35 cellular contexts compared by ENCODE assay signal in the genomic region with DNA sequence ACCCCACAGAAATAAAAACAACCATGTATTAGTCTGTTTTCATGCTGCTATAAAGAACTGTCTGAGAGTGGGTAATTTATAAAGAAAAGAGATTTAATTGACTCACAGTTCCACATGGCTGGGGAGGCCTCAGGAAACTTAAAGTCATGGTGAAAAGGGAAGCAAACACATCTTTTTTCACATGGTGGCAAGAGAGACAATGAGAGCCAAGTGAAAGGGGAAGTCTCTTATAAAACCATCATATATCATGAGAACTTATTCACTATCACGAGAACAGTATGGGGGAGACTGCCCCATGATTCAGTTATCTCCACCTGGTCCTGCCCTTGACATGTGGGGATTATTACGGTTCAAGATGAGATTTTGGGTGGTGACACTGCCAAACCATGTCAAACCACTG.
"Had no signal": no experiment of that assay in that cellular context is flagged by ENCODE, and none has a peak within 500 bp of the region (broad histone marks: within the 10 kb centered on the region; RNA-seq: fewer than 3 reads in every experiment).

No MANE protein-coding gene starts in this region.

- DNase-seq: Karpas-422, Kasumi-1, KG1, MG63, MM.1S, MV-4-11, NCI-H1048, NCI-H1092, NCI-H1092 treated with DMSO at 0.1 percent for 48 hours, NCI-H1105, NCI-H1105 treated with DMSO at 0.1 percent for 48 hours, NCI-H1417, NCI-H1417 treated with DMSO at 0.1 percent for 48 hours, NCI-H1436, NCI-H1436 treated with DMSO at 0.1 percent for 48 hours, NCI-H146, NCI-H1694, NCI-H1694 treated with DMSO at 0.1 percent for 48 hours, NCI-H187, NCI-H187 treated with DMSO at 0.1 percent for 48 hours, NCI-H1930, NCI-H2029, NCI-H2029 treated with DMSO at 0.1 percent for 48 hours, NCI-H2081, NCI-H2081 treated with DMSO at 0.1 percent for 48 hours, NCI-H2107, NCI-H2171, NCI-H2171 treated with DMSO at 0.1 percent for 48 hours, NCI-H2227 treated with DMSO at 0.1 percent for 48 hours, NCI-H226, NCI-H345, NCI-H446, NCI-H446 treated with DMSO at 0.1 percent for 48 hours, NCI-H510A, NCI-H510A treated with DMSO at 0.1 percent for 48 hours had no signal
